7 cellular contexts compared by ENCODE assay signal in genomic region chr1:67766117-67766978, GRCh38.
DNase-seq lines count a peak whose midpoint lies in the region; ATAC-seq and TF ChIP-seq lines count a peak whose summit lies in the region.

No MANE protein-coding gene starts in this region.

- no peak overlapping the region for H3K27ac Mint-ChIP-seq in activated naive CD4-positive, alpha-beta T cell treated with anti-CD3 and anti-CD28 coated beads, Interleukin-2, amount 10 ng/mL, durations not matched to agents 7 days and 5 days
- H3K27ac Mint-ChIP-seq in osteocyte (ENCODE audit: unreplicated experiment): peak overlapping the region; percentile 88

- no peaks in the 10 kb centered on the region for H3K36me3 Mint-ChIP-seq in activated naive CD4-positive, alpha-beta T cell treated with anti-CD3 and anti-CD28 coated beads, Interleukin-2, amount 10 ng/mL, durations not matched to agents 7 days and 5 days
- H3K36me3 Mint-ChIP-seq in osteocyte (ENCODE audit: unreplicated experiment): peaks cover 14% of the 10 kb centered on the region

- peaks cover 37% of the 10 kb centered on the region for H3K27me3 Mint-ChIP-seq in activated naive CD4-positive, alpha-beta T cell treated with anti-CD3 and anti-CD28 coated beads, Interleukin-2, amount 10 ng/mL, durations not matched to agents 7 days and 5 days
- H3K27me3 Mint-ChIP-seq in osteocyte (ENCODE audit: unreplicated experiment): no peaks in the 10 kb centered on the region

- no peak overlapping the region for H3K4me3 Mint-ChIP-seq in activated naive CD4-positive, alpha-beta T cell treated with anti-CD3 and anti-CD28 coated beads, Interleukin-2, amount 10 ng/mL, durations not matched to agents 7 days and 5 days
- H3K4me3 Mint-ChIP-seq in osteocyte (ENCODE audit: unreplicated experiment): peak overlapping the region; percentile 69

- peak; percentile 69 for TF ChIP-seq CTCF in GM10248 (IDR thresholded peaks at IDR 0.05; ENCODE audit: control extremely low read depth, extremely low read depth, low read depth, missing control alignments)
- TF ChIP-seq CTCF in osteocyte (IDR thresholded peaks at IDR 0.05): peak; percentile 79

- POLR2A ChIA-PET in GM10248 (lab: Yijun Ruan, JAX): interaction anchor here (0.6 to 1.1 kb wide), 4 partner anchors 72 to 346 kb away, joined by 3 to 8 read pairs (median 3); partner anchors contain the start of gene GADD45A

- ATAC-seq in HG02852 (IDR thresholded peaks at IDR 0.05; ENCODE audit: unreplicated experiment) (peak; percentile 49), HG03460 (IDR thresholded peaks at IDR 0.05; ENCODE audit: unreplicated experiment) (no peak)

- H3K9me3 Mint-ChIP-seq in activated naive CD4-positive, alpha-beta T cell treated with anti-CD3 and anti-CD28 coated beads, Interleukin-2, amount 10 ng/mL, durations not matched to agents 7 days and 5 days: no peaks in the 10 kb centered on the region
- H3K9me3 Mint-ChIP-seq in osteocyte (ENCODE audit: unreplicated experiment): no peaks in the 10 kb centered on the region

- DNase-seq in GM10248 (ENCODE audit: extremely low spot score) (peak; percentile 30), NOMO-1 treated with DMSO at 0.1 percent for 48 hours (lab: John Stamatoyannopoulos, UW; ENCODE audit: unreplicated experiment) (peak; percentile 28), head of caudate nucleus (peak in 37 of 42 donors; percentile 19 to 77 (median 45)), osteocyte (ENCODE audit: extremely low spot score, unreplicated experiment) (no peak)
- peak; percentile 53 for DNase-seq in activated naive CD4-positive, alpha-beta T cell treated with anti-CD3 and anti-CD28 coated beads, Interleukin-2, amount 10 ng/mL, durations not matched to agents 7 days and 5 days

- intact Hi-C loops in head of caudate nucleus (cut with DNase I): loop anchor here (5.0 kb wide), 1 partner anchor 346 kb away; no protein-coding TSS in a partner anchor

- peaks cover 4% of the 10 kb centered on the region for H3K4me1 Mint-ChIP-seq in activated naive CD4-positive, alpha-beta T cell treated with anti-CD3 and anti-CD28 coated beads, Interleukin-2, amount 10 ng/mL, durations not matched to agents 7 days and 5 days
- H3K4me1 Mint-ChIP-seq in osteocyte (ENCODE audit: unreplicated experiment): peaks cover 38% of the 10 kb centered on the region

- CTCF ChIA-PET in GM10248 (lab: Yijun Ruan, JAX): interaction anchor here (0.6 to 5.9 kb wide), 77 partner anchors 10 to 1013 kb away, joined by 3 to 52 read pairs (median 4); partner anchors contain the start of gene GADD45A
- CTCF ChIA-PET in activated naive CD4-positive, alpha-beta T cell treated with anti-CD3 and anti-CD28 coated beads, Interleukin-2, amount 10 ng/mL, durations not matched to agents 7 days and 5 days (lab: Charles Lee): interaction anchor here (0.6 to 4.1 kb wide), 31 partner anchors 8 to 1971 kb away, joined by 3 to 21 read pairs (median 3); no protein-coding TSS in a partner anchor
